In genomic region chrX:117628381-117628780, GRCh38 we compare ENCODE assay signal across 33 cellular contexts.
DNase-seq lines count a peak whose midpoint lies in the region; ATAC-seq, FAIRE-seq and TF ChIP-seq lines count a peak whose summit lies in the region.
"Had no signal": no experiment of that assay in that cellular context is flagged by ENCODE, and none has a peak within 500 bp of the region (broad histone marks: within the 10 kb centered on the region; RNA-seq: fewer than 3 reads in every experiment).

No MANE protein-coding gene starts in this region.

- FAIRE-seq in HepG2 (lab: Jason Lieb, UNC) = no peak
- FAIRE-seq: A204.1, D721Med had no signal

- BruUV-seq in HepG2 (replicated peaks; lab: Mats Ljungman, UMichigan) = no TSS peak

- no peak overlapping the region for H3K4me3 ChIP-seq in liver (ENCODE audit: low read depth in 1 of 3, low read length in 3 of 3)
- H3K4me3 ChIP-seq in HepG2 (replicated peaks in 1 of 3; ENCODE audit: insufficient read depth in 1 of 3, low read depth in 2 of 3, low read length in 3 of 3) = no peak overlapping the region
- no peak overlapping the region for H3K4me3 ChIP-seq in right lobe of liver
- H3K4me3 ChIP-seq: A549; BLaER1; BLaER1 treated with 17β-estradiol and CSF1 and Interleukin-3, amounts not matched to agents 10 nM and 100 nM had no signal

- H3K9ac ChIP-seq in liver (ENCODE audit: low read depth in 1 of 2, low read length in 2 of 2) = no peak overlapping the region
- H3K9ac ChIP-seq in HepG2 (ENCODE audit: insufficient read depth, low read depth, low read length) = no peak overlapping the region
- H3K9ac ChIP-seq: BLaER1; BLaER1 treated with 17β-estradiol and CSF1 and Interleukin-3, amounts not matched to agents 10 nM and 100 nM had no signal

- H3K4me1 ChIP-seq in liver (ENCODE audit: control insufficient read depth in 4 of 4, insufficient read depth in 4 of 4, low read length in 3 of 4) = peaks cover 6 to 10% (median 6%) of the 10 kb centered on the region in 4 donors
- no peaks in the 10 kb centered on the region for H3K4me1 ChIP-seq in HepG2 (ENCODE audit: insufficient read depth, low read length)
- peaks cover 0 to 21% (median 3%) of the 10 kb centered on the region in 4 donors for H3K4me1 ChIP-seq in right lobe of liver
- H3K4me1 ChIP-seq: A549; BE2C; BLaER1; BLaER1 treated with 17β-estradiol and CSF1 and Interleukin-3, amounts not matched to agents 10 nM and 100 nM; Caco-2 had no signal

- TF ChIP-seq CTCF in liver (IDR thresholded peaks at IDR 0.05; ENCODE audit: low read depth, low read length, missing input control) = no peak
- TF ChIP-seq CTCF in HepG2 (CRISPR knock-in tag; IDR thresholded peaks at IDR 0.05) = no peak
- no peak for TF ChIP-seq CTCF in right lobe of liver (IDR thresholded peaks at IDR 0.05)

- no peak overlapping the region for H3K4me2 ChIP-seq in HepG2 (ENCODE audit: low read depth, low read length)
- H3K4me2 ChIP-seq: A549; BLaER1; BLaER1 treated with 17β-estradiol and CSF1 and Interleukin-3, amounts not matched to agents 10 nM and 100 nM had no signal

- DNase-seq in HepG2 (ENCODE audit: low spot score) = no peak
- no peak for DNase-seq in left lobe of liver (ENCODE audit: low spot score)
- DNase-seq in right lobe of liver = no peak
- no peak for DNase-seq in OCI-M1 (lab: John Stamatoyannopoulos, UW)
- DNase-seq in NCI-H2171 (lab: John Stamatoyannopoulos, UW) = no peak
- DNase-seq: 8988T; ACHN; AML-193; BE2C; C1 segment of cervical spinal cord; Caco-2; Calu3; CD4-positive, alpha-beta memory T cell; CD4-positive, alpha-beta T cell; CD4-positive, CD25-positive, alpha-beta regulatory T cell; CD8-positive, alpha-beta memory T cell; CD8-positive, alpha-beta T cell; COR-L47; DMS 273 treated with DMSO at 0.1 percent for 48 hours; DMS153; DMS53; DMS79; DMS79 treated with DMSO at 0.1 percent for 48 hours; DND-41; EL had no signal

- ATAC-seq in HepG2 (no peak), left lobe of liver (peak; percentile 90), right lobe of liver (peak; percentile 57 to 94 (median 82))
- ATAC-seq: A549; CD8-positive, alpha-beta T cell had no signal

- in situ Hi-C loops in HepG2 (cut with HindIII; ENCODE audit: extremely low pct_ligation_motif_present, low pct_unique_long_range_greater_than_20kb) = no loop called here

- H3K27ac ChIP-seq in liver (ENCODE audit: low read depth in 1 of 2, low read length in 2 of 2) = peak overlapping the region; percentile 40 to 54
- no peak overlapping the region for H3K27ac ChIP-seq in HepG2 (ENCODE audit: extremely low read length, insufficient read depth, low read length)
- peak overlapping the region in 2 of 3 donors; percentile 61 to 81 for H3K27ac ChIP-seq in right lobe of liver
- H3K27ac ChIP-seq: 22Rv1; A549; BLaER1; BLaER1 treated with 17β-estradiol and CSF1 and Interleukin-3, amounts not matched to agents 10 nM and 100 nM; C4-2B had no signal

- H4K20me1 ChIP-seq in HepG2 (ENCODE audit: insufficient read depth, low read length) = no peaks in the 10 kb centered on the region
- H4K20me1 ChIP-seq: BLaER1; BLaER1 treated with 17β-estradiol and CSF1 and Interleukin-3, amounts not matched to agents 10 nM and 100 nM had no signal

- CTCF ChIA-PET in HepG2 (lab: Yijun Ruan, JAX; ENCODE audit: low intra/inter-chr PET ratio, low total read pairs) = no interaction called here

- POLR2A ChIA-PET in HepG2 (lab: Yijun Ruan, JAX) = no interaction called here

- TF ChIP-seq EP300 in HepG2 (IDR thresholded peaks at IDR 0.05; ENCODE audit: low read depth in 2 of 2, low read length in 2 of 2) (no peak), HepG2 (CRISPR knock-in tag; IDR thresholded peaks at IDR 0.05; ENCODE audit: borderline replicate concordance) (no peak)

- H3K27me3 ChIP-seq in liver (ENCODE audit: control insufficient read depth in 4 of 4, insufficient read depth in 4 of 4, low read length in 3 of 4) (no peaks in the 10 kb centered on the region), HepG2 (ENCODE audit: control insufficient read depth in 1 of 2, insufficient read depth in 2 of 2, low read length in 2 of 2) (no peaks in the 10 kb centered on the region), right lobe of liver (no peaks in the 10 kb centered on the region)
- H3K27me3 ChIP-seq: BE2C; BLaER1; BLaER1 treated with 17β-estradiol and CSF1 and Interleukin-3, amounts not matched to agents 10 nM and 100 nM had no signal

- H2AFZ ChIP-seq in HepG2 (ENCODE audit: low read length) = no peak overlapping the region

- no peaks in the 10 kb centered on the region for H3K9me3 ChIP-seq in liver (ENCODE audit: control insufficient read depth in 4 of 4, low read length in 3 of 4)
- no peaks in the 10 kb centered on the region for H3K9me3 ChIP-seq in HepG2 (ENCODE audit: low read length)
- no peaks in the 10 kb centered on the region for H3K9me3 ChIP-seq in right lobe of liver
- H3K9me3 ChIP-seq: A549, BE2C, BLaER1, Caco-2 had no signal

- no peaks in the 10 kb centered on the region for H3K36me3 ChIP-seq in liver (ENCODE audit: control insufficient read depth in 4 of 4, insufficient read depth in 3 of 4, low read depth in 1 of 4, low read length in 3 of 4)
- H3K36me3 ChIP-seq in HepG2 (replicated peaks in 1 of 2; ENCODE audit: control insufficient read depth in 1 of 2, insufficient read depth in 2 of 2, low read length in 2 of 2) = no peaks in the 10 kb centered on the region
- H3K36me3 ChIP-seq in right lobe of liver = no peaks in the 10 kb centered on the region
- H3K36me3 ChIP-seq: BE2C; BLaER1; BLaER1 treated with 17β-estradiol and CSF1 and Interleukin-3, amounts not matched to agents 10 nM and 100 nM had no signal

- no peaks in the 10 kb centered on the region for H3K79me2 ChIP-seq in HepG2 (ENCODE audit: insufficient read depth, low read length)

- TF ChIP-seq POLR2A in HepG2 (IDR thresholded peaks at IDR 0.05; ENCODE audit: insufficient read depth in 1 of 2, low read depth in 2 of 2, low read length in 2 of 2) (no peak), right lobe of liver (IDR thresholded peaks at IDR 0.05) (no peak)

- TF ChIP-seq RAD21 in liver (IDR thresholded peaks at IDR 0.05) = peak; percentile 11 to 37
- TF ChIP-seq RAD21 in HepG2 (CRISPR knock-in tag; IDR thresholded peaks at IDR 0.05) = no peak

- WGBS in liver = 39% methylated on average over 3 of the region's 3 CpGs
- WGBS in HepG2 (ENCODE audit: low lambda C conversion rate) = 2% methylated on average over 3 of the region's 3 CpGs
- WGBS in right lobe of liver (ENCODE audit: insufficient coverage, low coverage, low lambda C conversion rate, missing lambda C conversion rate) = 19% methylated on average over 3 of the region's 3 CpGs

- intact Hi-C loops in HepG2 (cut with micrococcal nuclease; ENCODE audit: unreplicated experiment) = no loop called here
- intact Hi-C loops in right lobe of liver (cut with DNase I) = no loop called here

TF ChIP-seq in liver, 16 proteins besides CTCF, POLR2A, EP300 and RAD21:
- TF ChIP-seq HNF4G (IDR thresholded peaks at IDR 0.05) (peak; percentile 47), MAX (IDR thresholded peaks at IDR 0.05) (peak; percentile 12), RXRA (IDR thresholded peaks at IDR 0.05) (peak; percentile 57 to 62), HNF4A (conservative IDR thresholded peaks at IDR 0.05) (peak; percentile 86 to 89), SP1 (IDR thresholded peaks at IDR 0.05) (peak; percentile 73), GABPA (IDR thresholded peaks at IDR 0.05 in 1 of 2, conservative IDR thresholded peaks at IDR 0.05 in 1 of 2) (no peak), FOXA2 (IDR thresholded peaks at IDR 0.05) (no peak), JUND (IDR thresholded peaks at IDR 0.05) (peak in 1 of 2 donors; percentile 25), YY1 (IDR thresholded peaks at IDR 0.05) (peak; percentile 50)
TF ChIP-seq in liver: peak in this region for 7.

TF ChIP-seq in HepG2, 621 proteins besides CTCF, POLR2A, EP300 and RAD21:
- TF ChIP-seq, protein P1, sequence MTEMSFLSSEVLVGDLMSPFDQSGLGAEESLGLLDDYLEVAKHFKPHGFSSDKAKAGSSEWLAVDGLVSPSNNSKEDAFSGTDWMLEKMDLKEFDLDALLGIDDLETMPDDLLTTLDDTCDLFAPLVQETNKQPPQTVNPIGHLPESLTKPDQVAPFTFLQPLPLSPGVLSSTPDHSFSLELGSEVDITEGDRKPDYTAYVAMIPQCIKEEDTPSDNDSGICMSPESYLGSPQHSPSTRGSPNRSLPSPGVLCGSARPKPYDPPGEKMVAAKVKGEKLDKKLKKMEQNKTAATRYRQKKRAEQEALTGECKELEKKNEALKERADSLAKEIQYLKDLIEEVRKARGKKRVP (CRISPR knock-in tag; IDR thresholded peaks at IDR 0.05) = no peak
- no peak for TF ChIP-seq ZSCAN25 (CRISPR knock-in tag; IDR thresholded peaks at IDR 0.05)
